Comparison of ENCODE assay signal across 11 cellular contexts in the genomic region with DNA sequence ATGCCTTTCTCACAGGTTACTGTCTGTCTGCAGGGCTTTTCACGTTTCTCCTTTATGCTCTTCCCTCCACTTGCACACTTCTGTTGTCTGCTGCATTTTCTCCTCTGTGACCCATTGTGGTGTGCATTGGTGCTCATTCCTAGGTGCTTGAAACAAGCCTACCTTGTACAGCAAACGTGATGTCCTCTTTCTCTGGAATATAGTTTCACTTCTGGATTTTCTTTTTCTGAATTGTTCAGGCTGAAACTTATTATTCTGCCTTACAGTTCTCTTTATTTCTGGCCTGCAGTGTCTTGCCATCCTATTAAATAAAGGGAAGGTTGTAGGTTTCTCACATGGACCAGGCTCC.
"Had no signal": no experiment of that assay in that cellular context is flagged by ENCODE, and none has a peak within 500 bp of the region (broad histone marks: within the 10 kb centered on the region; RNA-seq: fewer than 3 reads in every experiment).

No MANE protein-coding gene starts in this region.

- H3K4me3 ChIP-seq: coronary artery, heart left ventricle, skin epidermis, tibial nerve had no signal

- DNase-seq: activated CD4-positive, alpha-beta memory T cell treated with anti-CD3 and anti-CD28 coated beads for 36 hours; activated CD8-positive, alpha-beta memory T cell treated with anti-CD3 and anti-CD28 coated beads, Interleukin-2, amount 50 U/mL, for 4 hours; effector CD4-positive, alpha-beta T cell; foreskin melanocyte; heart left ventricle; left colon; mammary epithelial cell; retina had no signal

- H3K27ac Mint-ChIP-seq: activated CD4-positive, alpha-beta memory T cell treated with anti-CD3 and anti-CD28 coated beads for 36 hours had no signal

- H3K27me3 ChIP-seq: heart left ventricle, tibial nerve had no signal

- H3K27ac ChIP-seq: coronary artery, heart left ventricle, skin epidermis, tibial nerve had no signal

- H3K9me3 Mint-ChIP-seq: activated CD4-positive, alpha-beta memory T cell treated with anti-CD3 and anti-CD28 coated beads for 36 hours had no signal

- H3K9me3 ChIP-seq: heart left ventricle, tibial nerve had no signal

- H3K27me3 Mint-ChIP-seq: activated CD4-positive, alpha-beta memory T cell treated with anti-CD3 and anti-CD28 coated beads for 36 hours had no signal

- H3K4me3 Mint-ChIP-seq: activated CD4-positive, alpha-beta memory T cell treated with anti-CD3 and anti-CD28 coated beads for 36 hours had no signal

- ATAC-seq: heart left ventricle, left colon had no signal
